In genomic region chr6:53962631-53963030, GRCh38 we compare ENCODE assay signal across 12 cellular contexts.
DNase-seq lines count a peak whose midpoint lies in the region; TF ChIP-seq lines count a peak whose summit lies in the region.
"Had no signal": no experiment of that assay in that cellular context is flagged by ENCODE, and none has a peak within 500 bp of the region (broad histone marks: within the 10 kb centered on the region; RNA-seq: fewer than 3 reads in every experiment).

No MANE protein-coding gene starts in this region.

- no peak overlapping the region for H3K4me3 Mint-ChIP-seq in H9
- H3K4me3 Mint-ChIP-seq in endodermal cell: no peak overlapping the region
- H3K4me3 Mint-ChIP-seq: B cell; CD4-positive, alpha-beta T cell had no signal

- H2BK120ac ChIP-seq in H9 (ENCODE audit: low read depth, low read length, poor library complexity, severe bottlenecking) (peak overlapping the region; percentile 71), trophoblast cell (ENCODE audit: insufficient read depth, low read length, poor library complexity) (peak overlapping the region; percentile 50)

- H3K27ac Mint-ChIP-seq in H9 (peak overlapping the region in 1 of 3 experiments; percentile 16; a peak in 2 of 7 replicates), endodermal cell (peak overlapping the region; percentile 94)
- H3K27ac Mint-ChIP-seq: B cell; CD4-positive, alpha-beta T cell had no signal

- DNase-seq in H9 (no peak), MM.1S (no peak), endodermal cell (no peak), trophoblast cell (no peak), RPMI8226 (no peak), uterus (no peak), NCI-H1417 (lab: John Stamatoyannopoulos, UW) (no peak), DMS153 (lab: John Stamatoyannopoulos, UW) (no peak)
- DNase-seq: CD4-positive, alpha-beta T cell; SW 1271 had no signal

- H3K4me1 Mint-ChIP-seq in H9: peaks cover 18 to 22% of the 10 kb centered on the region in 2 experiments
- peaks cover 11% of the 10 kb centered on the region for H3K4me1 Mint-ChIP-seq in endodermal cell
- H3K4me1 Mint-ChIP-seq: B cell had no signal

- H3K4ac ChIP-seq in H9 (ENCODE audit: low read depth, low read length): 0 out of 2 replicates have a peak overlapping the region, but pooled peaks have one; percentile 60
- H3K4ac ChIP-seq in trophoblast cell (ENCODE audit: low read depth, low read length): no peak overlapping the region

- TF ChIP-seq POLR2A in uterus (IDR thresholded peaks at IDR 0.05): no peak

- H3K9ac ChIP-seq in H9 (ENCODE audit: extremely low read depth, insufficient read length, low read length): no peak overlapping the region
- no peak overlapping the region for H3K9ac ChIP-seq in MM.1S (ENCODE audit: low read length)
- no peak overlapping the region for H3K9ac ChIP-seq in endodermal cell (ENCODE audit: extremely low read depth, low read length, poor library complexity, severe bottlenecking)
- no peak overlapping the region for H3K9ac ChIP-seq in trophoblast cell (ENCODE audit: low read length)

- H3K36me3 Mint-ChIP-seq in H9 (ENCODE audit: insufficient read depth in 1 of 3, low read depth in 3 of 3) (no peaks in the 10 kb centered on the region; a peak in 1 of 7 replicates), endodermal cell (ENCODE audit: low read depth) (no peaks in the 10 kb centered on the region)

- H3K27me3 Mint-ChIP-seq in H9 (ENCODE audit: low read depth): no peaks in the 10 kb centered on the region
- H3K27me3 Mint-ChIP-seq in endodermal cell (ENCODE audit: insufficient read depth): no peaks in the 10 kb centered on the region
- H3K27me3 Mint-ChIP-seq: CD4-positive, alpha-beta T cell had no signal

- no peak for TF ChIP-seq CTCF in H9 (conservative IDR thresholded peaks at IDR 0.05)
- no peak for TF ChIP-seq CTCF in MM.1S (IDR thresholded peaks at IDR 0.05; ENCODE audit: low read length)
- TF ChIP-seq CTCF in endodermal cell (conservative IDR thresholded peaks at IDR 0.05): no peak
- TF ChIP-seq CTCF in uterus (IDR thresholded peaks at IDR 0.05): no peak

- no peak overlapping the region for H3K4me2 ChIP-seq in H9 (ENCODE audit: insufficient read depth, insufficient read length, low read length)
- peak overlapping the region; percentile 9; the same call in 1 of the 2 replicates for H3K4me2 ChIP-seq in MM.1S (ENCODE audit: low read depth, low read length)
- H3K4me2 ChIP-seq in trophoblast cell (ENCODE audit: low read length): no peak overlapping the region

- H3K4me1 ChIP-seq in H9 (ENCODE audit: insufficient read depth, low read length) (peaks cover 2% of the 10 kb centered on the region; the same call in 1 of the 2 replicates), MM.1S (ENCODE audit: low read length) (0 out of 2 replicates have a peak, but pooled peaks cover 2% of the 10 kb centered on the region), endodermal cell (ENCODE audit: control insufficient read depth, insufficient read depth, low read length) (peaks cover 5% of the 10 kb centered on the region), trophoblast cell (ENCODE audit: control insufficient read depth in 1 of 2, insufficient read depth in 2 of 2, low read length in 2 of 2) (peaks cover 2 to 7% of the 10 kb centered on the region in 2 experiments), uterus (no peaks in the 10 kb centered on the region)

- H2BK5ac ChIP-seq in H9 (ENCODE audit: insufficient read length, low read length): no peak overlapping the region
- no peak overlapping the region for H2BK5ac ChIP-seq in trophoblast cell (ENCODE audit: low read depth, low read length, poor library complexity)

- no CpG with 5 or more reads among the region's 2 CpGs for WGBS in H9 (ENCODE audit: extremely low coverage, insufficient read length, low lambda C conversion rate)
- WGBS in endodermal cell (ENCODE audit: insufficient coverage in 1 of 2, insufficient read length in 1 of 2), 2 experiments: 88 to 90% methylated on average over 2 of the region's 2 CpGs
- WGBS in trophoblast cell (ENCODE audit: extremely low coverage, insufficient coverage, insufficient read length): no CpG with 5 or more reads among the region's 2 CpGs

- H3K14ac ChIP-seq in H9 (ENCODE audit: insufficient read depth, low read length) (peak overlapping the region; percentile 78; the same call in 1 of the 2 replicates), trophoblast cell (ENCODE audit: low read length) (no peak overlapping the region)

- H3K18ac ChIP-seq in H9 (ENCODE audit: insufficient read length, low read depth, low read length): peak overlapping the region; percentile 91
- H3K18ac ChIP-seq in trophoblast cell (ENCODE audit: low read length): no peak overlapping the region

- H3F3A ChIP-seq in MM.1S (ENCODE audit: insufficient read depth, low read length): no peaks in the 10 kb centered on the region

- H2AFZ ChIP-seq in H9 (ENCODE audit: low read length): no peak overlapping the region
- H2AFZ ChIP-seq in MM.1S (ENCODE audit: low read length): peak overlapping the region; percentile 44; the same call in 1 of the 2 replicates
- no peak overlapping the region for H2AFZ ChIP-seq in trophoblast cell (ENCODE audit: insufficient read depth, low read length, poor library complexity)

- no peaks in the 10 kb centered on the region for H3K27me3 ChIP-seq in H9 (ENCODE audit: insufficient read depth, low read length)
- no peaks in the 10 kb centered on the region for H3K27me3 ChIP-seq in MM.1S (replicated peaks; ENCODE audit: insufficient read depth, low read length)
- no peaks in the 10 kb centered on the region for H3K27me3 ChIP-seq in endodermal cell (ENCODE audit: control insufficient read depth, insufficient read depth, low read length, poor library complexity, severe bottlenecking)
- H3K27me3 ChIP-seq in trophoblast cell (ENCODE audit: insufficient read depth, low read length): no peaks in the 10 kb centered on the region
- no peaks in the 10 kb centered on the region for H3K27me3 ChIP-seq in uterus

- no peak overlapping the region for H3K23ac ChIP-seq in H9 (ENCODE audit: insufficient read length, low read depth, low read length)
- H3K23ac ChIP-seq in trophoblast cell (ENCODE audit: low read length): no peak overlapping the region

- no peaks in the 10 kb centered on the region for H3K36me3 ChIP-seq in MM.1S (replicated peaks; ENCODE audit: insufficient read depth, low read length)
- H3K36me3 ChIP-seq in endodermal cell (ENCODE audit: control insufficient read depth, insufficient read depth, low read length): no peaks in the 10 kb centered on the region
- no peaks in the 10 kb centered on the region for H3K36me3 ChIP-seq in trophoblast cell (ENCODE audit: control insufficient read depth in 1 of 2, insufficient read depth in 2 of 2, low read length in 2 of 2)
- H3K36me3 ChIP-seq in uterus: no peaks in the 10 kb centered on the region

- no peak overlapping the region for H3K27ac ChIP-seq in H9 (ENCODE audit: insufficient read length, low read depth, low read length)
- no peak overlapping the region for H3K27ac ChIP-seq in MM.1S (ENCODE audit: low read length)
- no peak overlapping the region for H3K27ac ChIP-seq in endodermal cell (ENCODE audit: low read depth, low read length)
- peak overlapping the region; percentile 59 for H3K27ac ChIP-seq in trophoblast cell (ENCODE audit: low read depth, low read length)
- H3K27ac ChIP-seq in uterus: no peak overlapping the region

- H3K23me2 ChIP-seq in H9 (ENCODE audit: insufficient read length, low read depth, low read length, poor library complexity, severe bottlenecking): no peaks in the 10 kb centered on the region

- no peak overlapping the region for H3K56ac ChIP-seq in H9 (ENCODE audit: insufficient read length, low read depth, low read length)

- no peaks in the 10 kb centered on the region for H4K20me1 ChIP-seq in H9 (ENCODE audit: control insufficient read depth, insufficient read depth, insufficient read length)
- no peaks in the 10 kb centered on the region for H4K20me1 ChIP-seq in MM.1S (ENCODE audit: insufficient read depth, low read length)

- H3K79me1 ChIP-seq in H9 (ENCODE audit: insufficient read depth, low read depth, low read length, poor library complexity, severe bottlenecking): no peaks in the 10 kb centered on the region
- peaks cover 5% of the 10 kb centered on the region for H3K79me1 ChIP-seq in trophoblast cell (ENCODE audit: low read length)

- H3K4me3 ChIP-seq in MM.1S (ENCODE audit: low read length): no peak overlapping the region
- H3K4me3 ChIP-seq in endodermal cell (ENCODE audit: low read length): peak overlapping the region; percentile 43
- H3K4me3 ChIP-seq in trophoblast cell (ENCODE audit: low read depth, low read length): no peak overlapping the region
- H3K4me3 ChIP-seq in uterus: no peak overlapping the region
- H3K4me3 ChIP-seq: K562 had no signal

- H4K8ac ChIP-seq in H9 (replicated peaks; ENCODE audit: insufficient read length, low read depth, low read length): no peak overlapping the region
- no peak overlapping the region for H4K8ac ChIP-seq in trophoblast cell (ENCODE audit: low read depth, low read length)

- H4K12ac ChIP-seq in trophoblast cell (ENCODE audit: low read depth, low read length): no peak overlapping the region

- H3K79me2 ChIP-seq in H9 (ENCODE audit: insufficient read depth, low read length): no peaks in the 10 kb centered on the region; the same call in 1 of the 2 replicates
- H3K79me2 ChIP-seq in MM.1S (ENCODE audit: low read length): no peaks in the 10 kb centered on the region
- H3K79me2 ChIP-seq in trophoblast cell (ENCODE audit: control insufficient read depth, insufficient read depth, low read length, poor library complexity): no peaks in the 10 kb centered on the region

- intact Hi-C loops in uterus (cut with DNase I; ENCODE audit: low total_unique reads): no loop called here

- H4K5ac ChIP-seq in H9 (ENCODE audit: insufficient read length, low read depth, low read length): no peak overlapping the region

- H3K9me3 Mint-ChIP-seq in H9: no peaks in the 10 kb centered on the region
- H3K9me3 Mint-ChIP-seq in endodermal cell: no peaks in the 10 kb centered on the region
- H3K9me3 Mint-ChIP-seq: CD4-positive, alpha-beta T cell had no signal

- H3K9me2 ChIP-seq in MM.1S (replicated peaks; ENCODE audit: insufficient read depth, low read length): no peaks in the 10 kb centered on the region

- no peak overlapping the region for H2AK5ac ChIP-seq in H9 (ENCODE audit: insufficient read length, low read length)
- no peak overlapping the region for H2AK5ac ChIP-seq in trophoblast cell (ENCODE audit: low read length)

- H3T11ph ChIP-seq in H9 (ENCODE audit: low read length): peak overlapping the region; percentile 95

- no peak overlapping the region for H2BK15ac ChIP-seq in H9 (ENCODE audit: low read depth, low read length)

- peak overlapping the region; percentile 59 for H4K91ac ChIP-seq in H9 (ENCODE audit: insufficient read length, low read depth, low read length)
- H4K91ac ChIP-seq in trophoblast cell (ENCODE audit: low read depth, low read length): no peak overlapping the region

- H3K9me3 ChIP-seq in H9 (ENCODE audit: control insufficient read depth, low read depth, low read length): no peaks in the 10 kb centered on the region
- H3K9me3 ChIP-seq in MM.1S (replicated peaks; ENCODE audit: insufficient read depth, low read length): no peaks in the 10 kb centered on the region
- H3K9me3 ChIP-seq in endodermal cell (ENCODE audit: control insufficient read depth, low read length): no peaks in the 10 kb centered on the region
- H3K9me3 ChIP-seq in trophoblast cell (ENCODE audit: insufficient read depth, low read depth, low read length): no peaks in the 10 kb centered on the region
- no peaks in the 10 kb centered on the region for H3K9me3 ChIP-seq in uterus

- peak overlapping the region; percentile 96 for H2BK20ac ChIP-seq in H9 (ENCODE audit: low read depth, low read length, poor library complexity, severe bottlenecking)

- peak overlapping the region; percentile 93 for H2BK12ac ChIP-seq in H9 (ENCODE audit: insufficient read length, low read depth, low read length)
- peak overlapping the region; percentile 29 for H2BK12ac ChIP-seq in trophoblast cell (ENCODE audit: low read length)
